16 cellular contexts compared by ENCODE assay signal in genomic region chr12:130748786-130749185, GRCh38. TPM values are rescaled to one million over a fixed set of nuclear protein-coding genes. Genes with fewer than 3 reads are reported as not detected.
"Had no signal": no experiment of that assay in that cellular context is flagged by ENCODE, and none has a peak within 500 bp of the region (broad histone marks: within the 10 kb centered on the region; RNA-seq: fewer than 3 reads in every experiment).

No MANE protein-coding gene starts in this region.

- H3K27ac Mint-ChIP-seq: dendritic cell treated with granulocyte-macrophage colony-stimulating factor and Interleukin-4, amounts not matched to agents 40 ng/mL and 50 ng/mL, for 4 days; endodermal cell; immature natural killer cell; memory B cell had no signal

- DNase-seq: cortex of kidney, esophagus squamous epithelium had no signal

- H3K36me3 Mint-ChIP-seq: immature natural killer cell, memory B cell had no signal

- H3K4me3 Mint-ChIP-seq: dendritic cell treated with granulocyte-macrophage colony-stimulating factor and Interleukin-4, amounts not matched to agents 40 ng/mL and 50 ng/mL, for 4 days; effector memory CD8-positive, alpha-beta T cell; endodermal cell; immature natural killer cell; memory B cell had no signal

- H3K9me3 Mint-ChIP-seq: dendritic cell treated with granulocyte-macrophage colony-stimulating factor and Interleukin-4, amounts not matched to agents 40 ng/mL and 50 ng/mL, for 4 days; effector memory CD8-positive, alpha-beta T cell; endodermal cell had no signal

RNA-seq across cellular contexts. Expression of gene RIMBP2, which starts 32.7 kb away (rescaled TPM):
- total RNA-seq: dermis microvascular lymphatic vessel endothelial cell, fibroblast of villous mesenchyme, left lobe of liver, left ventricle myocardium inferior, mammary epithelial cell, mononuclear cell, myocyte had no signal
- polyA plus RNA-seq: foreskin keratinocyte, heart left ventricle, immature natural killer cell, mammary epithelial cell had no signal
